ENCODE assay signal across 19 cellular contexts in the genomic region with DNA sequence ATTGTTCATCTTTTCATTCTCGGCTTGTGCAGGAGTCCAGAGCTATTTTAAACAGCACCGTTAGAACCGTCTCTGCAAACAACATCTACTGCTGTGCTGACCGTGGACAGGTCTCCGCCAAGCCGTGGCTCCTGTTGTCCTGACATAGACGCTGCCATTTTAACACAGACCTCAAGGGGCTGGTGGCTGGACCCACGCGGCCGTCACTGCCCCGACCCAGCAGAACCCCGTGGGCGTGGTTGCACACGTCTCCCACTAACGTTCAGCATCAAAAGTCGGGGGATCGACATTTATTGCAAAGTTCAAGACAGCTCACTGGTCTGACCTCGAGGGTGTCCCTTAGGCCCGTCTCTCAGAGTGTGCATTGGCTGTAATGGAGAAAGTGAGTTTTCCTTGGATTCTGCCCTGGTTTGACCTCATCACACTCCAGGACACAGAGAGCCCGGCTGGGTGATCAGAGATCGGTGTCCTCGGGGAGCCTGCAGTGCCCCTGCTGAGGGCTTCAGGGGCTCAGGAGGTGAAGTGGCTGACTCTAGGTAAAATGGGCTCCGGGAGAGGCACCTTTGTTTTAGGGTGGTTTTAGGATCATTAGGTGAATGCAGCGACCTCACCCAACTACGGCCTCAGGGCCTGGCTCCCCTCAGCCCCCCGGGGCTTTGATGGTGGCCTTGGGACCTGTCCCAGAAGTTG.
"Had no signal": no experiment of that assay in that cellular context is flagged by ENCODE, and none has a peak within 500 bp of the region (broad histone marks: within the 10 kb centered on the region; RNA-seq: fewer than 3 reads in every experiment).

No MANE protein-coding gene starts in this region.

- H3K9me3 Mint-ChIP-seq: naive thymus-derived CD4-positive, alpha-beta T cell; nephron progenitor cell; stimulated activated naive CD8-positive, alpha-beta T cell treated with anti-CD3 and anti-CD28 coated beads, Interleukin-15, amount 100 ng/mL, for 72 hours had no signal

- ATAC-seq: left lobe of liver; naive thymus-derived CD4-positive, alpha-beta T cell; pancreas; right lobe of liver; stimulated activated naive CD8-positive, alpha-beta T cell treated with anti-CD3 and anti-CD28 coated beads, Interleukin-15, amount 100 ng/mL, for 72 hours had no signal

- H3K27me3 Mint-ChIP-seq: naive thymus-derived CD4-positive, alpha-beta T cell; stimulated activated naive CD8-positive, alpha-beta T cell treated with anti-CD3 and anti-CD28 coated beads, Interleukin-15, amount 100 ng/mL, for 72 hours had no signal

- H3K27ac Mint-ChIP-seq: naive thymus-derived CD4-positive, alpha-beta T cell; nephron progenitor cell had no signal

- H3K36me3 Mint-ChIP-seq: naive thymus-derived CD4-positive, alpha-beta T cell had no signal

- DNase-seq: dorsolateral prefrontal cortex; effector CD4-positive, alpha-beta T cell; hypothalamus; mesenchymal stem cell; midbrain; naive thymus-derived CD4-positive, alpha-beta T cell; nephron progenitor cell; occipital lobe; pancreas; right lobe of liver; stimulated activated CD4-positive, alpha-beta T cell treated with anti-CD3 and anti-CD28 coated beads, Interleukin-12 subunit alpha, Interleukin-12 subunit beta, amount 100 ng/mL, for 4 hours; stimulated activated CD4-positive, alpha-beta T cell treated with anti-CD3 and anti-CD28 coated beads, Interleukin-1b, Interleukin-23, amount 100 ng/mL, for 48 hours; stimulated activated CD4-positive, alpha-beta T cell treated with anti-CD3 and anti-CD28 coated beads, Interleukin-4, amount 100 ng/mL, for 1 hour; stimulated activated CD8-positive, alpha-beta memory T cell treated with anti-CD3 and anti-CD28 coated beads, Interleukin-4, amount 100 ng/mL, for 48 hours; stimulated activated naive CD4-positive, alpha-beta T cell; stimulated activated naive CD8-positive, alpha-beta T cell treated with anti-CD3 and anti-CD28 coated beads, Interleukin-15, amount 100 ng/mL, for 72 hours; thyroid gland; trophoblast cell had no signal

- H3K4me3 Mint-ChIP-seq: naive thymus-derived CD4-positive, alpha-beta T cell; nephron progenitor cell; stimulated activated naive CD8-positive, alpha-beta T cell treated with anti-CD3 and anti-CD28 coated beads, Interleukin-15, amount 100 ng/mL, for 72 hours had no signal
